In genomic region chr22:19143967-19144400, GRCh38 we compare ENCODE assay signal across 6 cellular contexts. TPM values are rescaled to one million over a fixed set of nuclear protein-coding genes. Genes with fewer than 3 reads are reported as not detected.
DNase-seq lines count a peak whose midpoint lies in the region; ATAC-seq and TF ChIP-seq lines count a peak whose summit lies in the region.

No MANE protein-coding gene starts in this region.

- peak overlapping the region; percentile 96 to 99 for H3K4me3 Mint-ChIP-seq in stimulated activated naive B cell treated with anti-CD40 and anti-IgM and Interleukin-4, amounts not matched to agents 10 μg/mL and 1 μg/mL and 100 μg/mL, for 72 hours

- peaks cover 19 to 29% of the 10 kb centered on the region in 2 donors for H3K27me3 Mint-ChIP-seq in stimulated activated naive B cell treated with anti-CD40 and anti-IgM and Interleukin-4, amounts not matched to agents 10 μg/mL and 1 μg/mL and 100 μg/mL, for 72 hours

- peaks cover 17 to 24% of the 10 kb centered on the region in 2 donors for H3K36me3 Mint-ChIP-seq in stimulated activated naive B cell treated with anti-CD40 and anti-IgM and Interleukin-4, amounts not matched to agents 10 μg/mL and 1 μg/mL and 100 μg/mL, for 72 hours

- peaks cover 17 to 32% of the 10 kb centered on the region in 2 donors for H3K4me1 Mint-ChIP-seq in stimulated activated naive B cell treated with anti-CD40 and anti-IgM and Interleukin-4, amounts not matched to agents 10 μg/mL and 1 μg/mL and 100 μg/mL, for 72 hours

- H3K4me3 ChIP-seq in GM08714 (ENCODE audit: low read length) (peak overlapping the region; percentile 97), fibroblast of pulmonary artery (replicated peaks; ENCODE audit: low read depth, low read length) (peak overlapping the region; percentile 99)

- DNase-seq in RPMI7951 (ENCODE audit: low read depth): peak; percentile 21
- no peak for DNase-seq in fibroblast of pulmonary artery (ENCODE audit: low read depth)
- DNase-seq in stimulated activated naive B cell treated with anti-CD40 and anti-IgM and Interleukin-4, amounts not matched to agents 10 μg/mL and 1 μg/mL and 100 μg/mL, for 72 hours: no peak
- DNase-seq in cortex of kidney (lab: John Stamatoyannopoulos, UW): no peak
- DNase-seq in NCI-H69 (lab: John Stamatoyannopoulos, UW): no peak

- TF ChIP-seq CTCF in fibroblast of pulmonary artery (IDR thresholded peaks at IDR 0.05; ENCODE audit: low read length, missing control alignments): no peak

- peak overlapping the region; percentile 99 for H3K27ac Mint-ChIP-seq in stimulated activated naive B cell treated with anti-CD40 and anti-IgM and Interleukin-4, amounts not matched to agents 10 μg/mL and 1 μg/mL and 100 μg/mL, for 72 hours

- ATAC-seq in stimulated activated naive B cell treated with anti-CD40 and anti-IgM and Interleukin-4, amounts not matched to agents 10 μg/mL and 1 μg/mL and 100 μg/mL, for 72 hours (replicated peaks): peak; percentile 50 to 52

- H3K9me3 Mint-ChIP-seq in stimulated activated naive B cell treated with anti-CD40 and anti-IgM and Interleukin-4, amounts not matched to agents 10 μg/mL and 1 μg/mL and 100 μg/mL, for 72 hours: no peaks in the 10 kb centered on the region

RNA-seq across cellular contexts. Expression of gene ESS2, which starts 0.5 kb away (rescaled TPM):
- 9.4 and 10.2 TPM in 2 replicates for total RNA-seq in RPMI7951 (2014; rRNA removed; shearing (Covaris generic))

RNA-seq across cellular contexts. Expression of gene GSC2, which starts 6.1 kb away (rescaled TPM):
- total RNA-seq in RPMI7951 (2014; rRNA removed; shearing (Covaris generic)): not detected in 2 replicates

RNA-seq across cellular contexts. Expression of gene TSSK2, which starts 12.9 kb away (rescaled TPM):
- total RNA-seq in RPMI7951 (2014; rRNA removed; shearing (Covaris generic)): not detected in 2 replicates

RNA-seq across cellular contexts. Expression of gene DGCR2, which starts 21.8 kb away (rescaled TPM):
- total RNA-seq in RPMI7951 (2014; rRNA removed; shearing (Covaris generic)): 24.8 and 32.0 TPM in 2 replicates

RNA-seq across cellular contexts. Expression of gene SLC25A1, which starts 34.6 kb away (rescaled TPM):
- total RNA-seq in RPMI7951 (2014; rRNA removed; shearing (Covaris generic)): 58.3 and 70.0 TPM in 2 replicates
